In the genomic region with DNA sequence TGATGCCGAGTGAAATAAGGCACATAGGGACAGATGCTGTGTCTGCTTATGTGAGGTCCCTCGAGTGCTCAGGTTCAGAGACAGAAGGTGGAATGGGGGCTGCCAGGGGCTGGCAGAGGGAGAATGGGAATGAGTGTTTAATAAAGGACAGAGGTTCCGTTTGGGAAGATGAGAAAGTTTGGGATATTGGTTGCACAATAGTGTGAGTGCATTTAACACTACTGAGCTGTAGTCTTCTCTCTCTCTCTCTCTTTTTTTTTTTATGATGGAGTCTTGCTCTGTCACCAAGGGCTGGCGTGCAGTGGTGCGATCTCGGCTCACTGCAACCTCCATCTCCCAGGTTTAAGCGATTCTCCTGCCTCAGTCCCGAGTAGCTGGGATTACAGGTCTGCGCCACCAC, we compare ENCODE assay signal across 1 cellular context.
TF ChIP-seq lines count a peak whose summit lies in the region.

No MANE protein-coding gene starts in this region.

TF ChIP-seq in HepG2, 621 proteins besides CTCF, POLR2A, EP300 and RAD21:
- TF ChIP-seq NCOA1 (CRISPR knock-in tag; IDR thresholded peaks at IDR 0.05) (no peak), CEBPB (IDR thresholded peaks at IDR 0.05; ENCODE audit: borderline replicate concordance, low read depth, low read length) (peak; percentile 32; the same call in 1 of the 2 replicates)
- TF ChIP-seq, protein P1, sequence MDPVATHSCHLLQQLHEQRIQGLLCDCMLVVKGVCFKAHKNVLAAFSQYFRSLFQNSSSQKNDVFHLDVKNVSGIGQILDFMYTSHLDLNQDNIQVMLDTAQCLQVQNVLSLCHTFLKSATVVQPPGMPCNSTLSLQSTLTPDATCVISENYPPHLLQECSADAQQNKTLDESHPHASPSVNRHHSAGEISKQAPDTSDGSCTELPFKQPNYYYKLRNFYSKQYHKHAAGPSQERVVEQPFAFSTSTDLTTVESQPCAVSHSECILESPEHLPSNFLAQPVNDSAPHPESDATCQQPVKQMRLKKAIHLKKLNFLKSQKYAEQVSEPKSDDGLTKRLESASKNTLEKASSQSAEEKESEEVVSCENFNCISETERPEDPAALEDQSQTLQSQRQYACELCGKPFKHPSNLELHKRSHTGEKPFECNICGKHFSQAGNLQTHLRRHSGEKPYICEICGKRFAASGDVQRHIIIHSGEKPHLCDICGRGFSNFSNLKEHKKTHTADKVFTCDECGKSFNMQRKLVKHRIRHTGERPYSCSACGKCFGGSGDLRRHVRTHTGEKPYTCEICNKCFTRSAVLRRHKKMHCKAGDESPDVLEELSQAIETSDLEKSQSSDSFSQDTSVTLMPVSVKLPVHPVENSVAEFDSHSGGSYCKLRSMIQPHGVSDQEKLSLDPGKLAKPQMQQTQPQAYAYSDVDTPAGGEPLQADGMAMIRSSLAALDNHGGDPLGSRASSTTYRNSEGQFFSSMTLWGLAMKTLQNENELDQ (CRISPR knock-in tag; IDR thresholded peaks at IDR 0.05; ENCODE audit: borderline replicate concordance) = no peak
- TF ChIP-seq, protein P2, sequence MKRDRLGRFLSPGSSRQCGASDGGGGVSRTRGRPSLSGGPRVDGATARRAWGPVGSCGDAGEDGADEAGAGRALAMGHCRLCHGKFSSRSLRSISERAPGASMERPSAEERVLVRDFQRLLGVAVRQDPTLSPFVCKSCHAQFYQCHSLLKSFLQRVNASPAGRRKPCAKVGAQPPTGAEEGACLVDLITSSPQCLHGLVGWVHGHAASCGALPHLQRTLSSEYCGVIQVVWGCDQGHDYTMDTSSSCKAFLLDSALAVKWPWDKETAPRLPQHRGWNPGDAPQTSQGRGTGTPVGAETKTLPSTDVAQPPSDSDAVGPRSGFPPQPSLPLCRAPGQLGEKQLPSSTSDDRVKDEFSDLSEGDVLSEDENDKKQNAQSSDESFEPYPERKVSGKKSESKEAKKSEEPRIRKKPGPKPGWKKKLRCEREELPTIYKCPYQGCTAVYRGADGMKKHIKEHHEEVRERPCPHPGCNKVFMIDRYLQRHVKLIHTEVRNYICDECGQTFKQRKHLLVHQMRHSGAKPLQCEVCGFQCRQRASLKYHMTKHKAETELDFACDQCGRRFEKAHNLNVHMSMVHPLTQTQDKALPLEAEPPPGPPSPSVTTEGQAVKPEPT (CRISPR knock-in tag; IDR thresholded peaks at IDR 0.05; ENCODE audit: low read depth) = no peak
